25 cellular contexts compared by ENCODE assay signal in the genomic region with DNA sequence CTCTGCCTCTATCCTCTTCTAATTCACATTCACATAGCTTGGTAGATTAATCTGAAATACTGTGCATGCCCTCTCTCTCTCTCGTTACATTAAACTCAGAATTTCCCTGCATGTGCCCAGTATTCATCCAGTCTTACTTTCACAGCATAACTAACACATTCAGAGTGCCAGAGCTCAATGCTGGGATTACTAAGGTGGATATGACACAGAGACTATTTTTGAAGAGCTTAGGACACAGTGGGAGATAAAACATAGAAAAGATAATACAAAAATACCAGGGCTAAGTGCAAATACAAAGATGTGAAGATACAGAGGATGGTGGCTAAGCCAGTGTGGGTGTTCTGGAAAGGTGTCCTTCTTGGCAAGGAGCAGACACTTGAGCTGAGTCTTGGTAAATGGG. TPM values are rescaled to one million over a fixed set of nuclear protein-coding genes. Genes with fewer than 3 reads are reported as not detected.
DNase-seq lines count a peak whose midpoint lies in the region; ATAC-seq, FAIRE-seq and TF ChIP-seq lines count a peak whose summit lies in the region.
"Had no signal": no experiment of that assay in that cellular context is flagged by ENCODE, and none has a peak within 500 bp of the region (broad histone marks: within the 10 kb centered on the region; RNA-seq: fewer than 3 reads in every experiment).

No MANE protein-coding gene starts in this region.

- peaks cover 0 to 2% of the 10 kb centered on the region in 2 donors for H3K36me3 ChIP-seq in kidney (ENCODE audit: control insufficient read depth in 1 of 2, insufficient read depth in 2 of 2, low read length in 2 of 2)
- H3K36me3 ChIP-seq: BE2C; BLaER1 treated with 17β-estradiol and CSF1 and Interleukin-3, amounts not matched to agents 10 nM and 100 nM; HAP-1 had no signal

- H3K27me3 Mint-ChIP-seq in natural killer cell treated with Interleukin-12 subunit alpha and Interleukin-12 subunit beta and Interleukin-15 and Interleukin-18, amount 100 ng/mL, for 72 hours = no peaks in the 10 kb centered on the region

- no peaks in the 10 kb centered on the region for H3K4me1 ChIP-seq in kidney (ENCODE audit: control insufficient read depth in 1 of 2, insufficient read depth in 1 of 2, low read depth in 1 of 2, low read length in 2 of 2)
- H3K4me1 ChIP-seq: BE2C, HAP-1 had no signal

- peak overlapping the region; percentile 4 to 77 for H3K27ac Mint-ChIP-seq in natural killer cell treated with Interleukin-12 subunit alpha and Interleukin-12 subunit beta and Interleukin-15 and Interleukin-18, amount 100 ng/mL, for 72 hours
- H3K27ac Mint-ChIP-seq in stimulated activated effector memory CD8-positive, alpha-beta T cell treated with anti-CD3 and anti-CD28 coated beads, Interleukin-12 subunit alpha, Interleukin-12 subunit beta, amount 100 ng/mL, for 72 hours = no peak overlapping the region
- H3K27ac Mint-ChIP-seq: CD4-positive, alpha-beta T cell; HFFc6 had no signal

- no peak for TF ChIP-seq CTCF in kidney (IDR thresholded peaks at IDR 0.05; ENCODE audit: borderline replicate concordance, extremely low read depth, insufficient read depth)

- H3K9me3 ChIP-seq in kidney (ENCODE audit: control insufficient read depth in 1 of 2, low read length in 2 of 2) = no peaks in the 10 kb centered on the region
- H3K9me3 ChIP-seq: BE2C; BLaER1 treated with 17β-estradiol and CSF1 and Interleukin-3, amounts not matched to agents 10 nM and 100 nM; Caco-2; HAP-1 had no signal

- FAIRE-seq in kidney (lab: Jason Lieb, UNC) = no peak
- FAIRE-seq: A204.1, GM12878, GM19239, H54 had no signal

- H3K27ac ChIP-seq in kidney (ENCODE audit: low read depth in 2 of 2, low read length in 2 of 2) = no peak overlapping the region
- H3K27ac ChIP-seq: 22Rv1; BLaER1 treated with 17β-estradiol and CSF1 and Interleukin-3, amounts not matched to agents 10 nM and 100 nM had no signal

- peaks cover 7% of the 10 kb centered on the region for H3K36me3 Mint-ChIP-seq in natural killer cell treated with Interleukin-12 subunit alpha and Interleukin-12 subunit beta and Interleukin-15 and Interleukin-18, amount 100 ng/mL, for 72 hours
- no peaks in the 10 kb centered on the region for H3K36me3 Mint-ChIP-seq in stimulated activated effector memory CD8-positive, alpha-beta T cell treated with anti-CD3 and anti-CD28 coated beads, Interleukin-12 subunit alpha, Interleukin-12 subunit beta, amount 100 ng/mL, for 72 hours

- H3K4me1 Mint-ChIP-seq in natural killer cell treated with Interleukin-12 subunit alpha and Interleukin-12 subunit beta and Interleukin-15 and Interleukin-18, amount 100 ng/mL, for 72 hours (ENCODE audit: low read depth in 2 of 2) = peaks cover 46 to 48% of the 10 kb centered on the region in 2 donors
- H3K4me1 Mint-ChIP-seq in stimulated activated effector memory CD8-positive, alpha-beta T cell treated with anti-CD3 and anti-CD28 coated beads, Interleukin-12 subunit alpha, Interleukin-12 subunit beta, amount 100 ng/mL, for 72 hours = peaks cover 32% of the 10 kb centered on the region

- H3K4me3 Mint-ChIP-seq in natural killer cell treated with Interleukin-12 subunit alpha and Interleukin-12 subunit beta and Interleukin-15 and Interleukin-18, amount 100 ng/mL, for 72 hours = peak overlapping the region; percentile 1
- no peak overlapping the region for H3K4me3 Mint-ChIP-seq in stimulated activated effector memory CD8-positive, alpha-beta T cell treated with anti-CD3 and anti-CD28 coated beads, Interleukin-12 subunit alpha, Interleukin-12 subunit beta, amount 100 ng/mL, for 72 hours
- H3K4me3 Mint-ChIP-seq: CD14-positive monocyte; CD4-positive, alpha-beta T cell; HFFc6 had no signal

- no peak for DNase-seq in left cardiac atrium
- DNase-seq in left ventricle myocardium superior = no peak
- peak; percentile 44 for DNase-seq in cerebellar cortex (ENCODE audit: low spot score)
- DNase-seq in natural killer cell treated with Interleukin-12 subunit alpha and Interleukin-12 subunit beta and Interleukin-15 and Interleukin-18, amount 100 ng/mL, for 72 hours (ENCODE audit: low spot score) = no peak
- DNase-seq in superior temporal gyrus (ENCODE audit: extremely low spot score) = peak; percentile 43
- no peak for DNase-seq in stimulated activated effector memory CD8-positive, alpha-beta T cell treated with anti-CD3 and anti-CD28 coated beads, Interleukin-12 subunit alpha, Interleukin-12 subunit beta, amount 100 ng/mL, for 72 hours (ENCODE audit: low spot score in 2 of 2)
- DNase-seq in kidney = no peak
- DNase-seq: AML-193; BE2C; Caco-2; CD4-positive, alpha-beta T cell; DMS153; DND-41; GDM1; GOT3; HFFc6 had no signal

- H3K9me3 Mint-ChIP-seq in natural killer cell treated with Interleukin-12 subunit alpha and Interleukin-12 subunit beta and Interleukin-15 and Interleukin-18, amount 100 ng/mL, for 72 hours = no peaks in the 10 kb centered on the region
- no peaks in the 10 kb centered on the region for H3K9me3 Mint-ChIP-seq in stimulated activated effector memory CD8-positive, alpha-beta T cell treated with anti-CD3 and anti-CD28 coated beads, Interleukin-12 subunit alpha, Interleukin-12 subunit beta, amount 100 ng/mL, for 72 hours
- H3K9me3 Mint-ChIP-seq: CD4-positive, alpha-beta T cell; HFFc6 had no signal

- ATAC-seq in left cardiac atrium (peak; percentile 75 to 77), left ventricle myocardium superior (no peak), GM19467 (IDR thresholded peaks at IDR 0.05; ENCODE audit: unreplicated experiment) (no peak)
- ATAC-seq in natural killer cell treated with Interleukin-12 subunit alpha and Interleukin-12 subunit beta and Interleukin-15 and Interleukin-18, amount 100 ng/mL, for 72 hours = no peak
- no peak for ATAC-seq in stimulated activated effector memory CD8-positive, alpha-beta T cell treated with anti-CD3 and anti-CD28 coated beads, Interleukin-12 subunit alpha, Interleukin-12 subunit beta, amount 100 ng/mL, for 72 hours
- ATAC-seq: GM12878 had no signal

- no peak overlapping the region for H3K9ac ChIP-seq in kidney (ENCODE audit: low read length in 2 of 2)
- H3K9ac ChIP-seq: BLaER1 treated with 17β-estradiol and CSF1 and Interleukin-3, amounts not matched to agents 10 nM and 100 nM had no signal

- intact Hi-C loops in left cardiac atrium (cut with DNase I) (no loop called here), left ventricle myocardium superior (cut with micrococcal nuclease) (no loop called here), kidney (cut with DNase I) (no loop called here)

- no peak overlapping the region for H3K4me3 ChIP-seq in kidney (ENCODE audit: low read length in 2 of 2)
- H3K4me3 ChIP-seq: BLaER1 treated with 17β-estradiol and CSF1 and Interleukin-3, amounts not matched to agents 10 nM and 100 nM; GM12878; HAP-1 had no signal

RNA-seq across cellular contexts. Expression of a gene that starts 6.3 kb away (rescaled TPM):
- total RNA-seq in left cardiac atrium (100 to 1,000 TPM in 1 of 2 donors, 10 to 100 TPM in 1; 93.4 to 112 TPM), left ventricle myocardium superior (80.8 TPM), kidney (216 TPM)
- 10 to 100 TPM; 30.6 to 61.2 TPM for total RNA-seq in natural killer cell treated with Interleukin-12 subunit alpha and Interleukin-12 subunit beta and Interleukin-15 and Interleukin-18, amount 100 ng/mL, for 72 hours
- 47.8 TPM for polyA plus RNA-seq in kidney (ENCODE audit: insufficient read depth, low read depth, low replicate concordance)

Comparison
In these comparisons a context has a peak if more than half of its experiments do, and no peak if none do; other contexts are left out.
1. ATAC-seq: peak in left cardiac atrium (2 of 2); none in left ventricle myocardium superior (single experiment), natural killer cell treated with Interleukin-12 subunit alpha and Interleukin-12 subunit beta and Interleukin-15 and Interleukin-18, amount 100 ng/mL, for 72 hours (0 of 2), stimulated activated effector memory CD8-positive, alpha-beta T cell treated with anti-CD3 and anti-CD28 coated beads, Interleukin-12 subunit alpha, Interleukin-12 subunit beta, amount 100 ng/mL, for 72 hours (single experiment) and GM19467 (single experiment).
2. DNase-seq: peak in cerebellar cortex (single experiment) and superior temporal gyrus (single experiment); none in left cardiac atrium (single experiment), left ventricle myocardium superior (single experiment), natural killer cell treated with Interleukin-12 subunit alpha and Interleukin-12 subunit beta and Interleukin-15 and Interleukin-18, amount 100 ng/mL, for 72 hours (single experiment), stimulated activated effector memory CD8-positive, alpha-beta T cell treated with anti-CD3 and anti-CD28 coated beads, Interleukin-12 subunit alpha, Interleukin-12 subunit beta, amount 100 ng/mL, for 72 hours (0 of 2) and kidney (single experiment).